In genomic region chr14:70188292-70188607, GRCh38 we compare ENCODE assay signal across 2 cellular contexts.
TF ChIP-seq lines count a peak whose summit lies in the region.

No MANE protein-coding gene starts in this region.

TF ChIP-seq in H1, 55 proteins besides CTCF, POLR2A, EP300 and RAD21 (continued from another document):
- TF ChIP-seq CTBP2 (IDR thresholded peaks at IDR 0.05; ENCODE audit: borderline replicate concordance, insufficient read depth, insufficient read length, low read length), result peak; percentile 25

TF ChIP-seq in neural cell, 6 proteins besides CTCF, POLR2A, EP300 and RAD21 (continued from another document):
- TF ChIP-seq POLR2AphosphoS5 (IDR thresholded peaks at IDR 0.05) (no peak), MXI1 (conservative IDR thresholded peaks at IDR 0.05; ENCODE audit: poor library complexity, severe bottlenecking) (no peak)
- TF ChIP-seq, protein P1, sequence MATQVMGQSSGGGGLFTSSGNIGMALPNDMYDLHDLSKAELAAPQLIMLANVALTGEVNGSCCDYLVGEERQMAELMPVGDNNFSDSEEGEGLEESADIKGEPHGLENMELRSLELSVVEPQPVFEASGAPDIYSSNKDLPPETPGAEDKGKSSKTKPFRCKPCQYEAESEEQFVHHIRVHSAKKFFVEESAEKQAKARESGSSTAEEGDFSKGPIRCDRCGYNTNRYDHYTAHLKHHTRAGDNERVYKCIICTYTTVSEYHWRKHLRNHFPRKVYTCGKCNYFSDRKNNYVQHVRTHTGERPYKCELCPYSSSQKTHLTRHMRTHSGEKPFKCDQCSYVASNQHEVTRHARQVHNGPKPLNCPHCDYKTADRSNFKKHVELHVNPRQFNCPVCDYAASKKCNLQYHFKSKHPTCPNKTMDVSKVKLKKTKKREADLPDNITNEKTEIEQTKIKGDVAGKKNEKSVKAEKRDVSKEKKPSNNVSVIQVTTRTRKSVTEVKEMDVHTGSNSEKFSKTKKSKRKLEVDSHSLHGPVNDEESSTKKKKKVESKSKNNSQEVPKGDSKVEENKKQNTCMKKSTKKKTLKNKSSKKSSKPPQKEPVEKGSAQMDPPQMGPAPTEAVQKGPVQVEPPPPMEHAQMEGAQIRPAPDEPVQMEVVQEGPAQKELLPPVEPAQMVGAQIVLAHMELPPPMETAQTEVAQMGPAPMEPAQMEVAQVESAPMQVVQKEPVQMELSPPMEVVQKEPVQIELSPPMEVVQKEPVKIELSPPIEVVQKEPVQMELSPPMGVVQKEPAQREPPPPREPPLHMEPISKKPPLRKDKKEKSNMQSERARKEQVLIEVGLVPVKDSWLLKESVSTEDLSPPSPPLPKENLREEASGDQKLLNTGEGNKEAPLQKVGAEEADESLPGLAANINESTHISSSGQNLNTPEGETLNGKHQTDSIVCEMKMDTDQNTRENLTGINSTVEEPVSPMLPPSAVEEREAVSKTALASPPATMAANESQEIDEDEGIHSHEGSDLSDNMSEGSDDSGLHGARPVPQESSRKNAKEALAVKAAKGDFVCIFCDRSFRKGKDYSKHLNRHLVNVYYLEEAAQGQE (IDR thresholded peaks at IDR 0.05; ENCODE audit: borderline replicate concordance), result no peak
